Comparison of ENCODE assay signal across 27 cellular contexts in genomic region chr9:137247135-137247915, GRCh38. TPM values are rescaled to one million over a fixed set of nuclear protein-coding genes. Genes with fewer than 3 reads are reported as not detected.
A peak's percentile ranks its signal among the peaks of the same experiment; 100 is the strongest.
DNase-seq lines count a peak whose midpoint lies in the region; ATAC-seq, FAIRE-seq and TF ChIP-seq lines count a peak whose summit lies in the region.
"Had no signal": no experiment of that assay in that cellular context is flagged by ENCODE, and none has a peak within 500 bp of the region (broad histone marks: within the 10 kb centered on the region; RNA-seq: fewer than 3 reads in every experiment).

No MANE protein-coding gene starts in this region.

- H3K9me3 ChIP-seq in K562 (replicated peaks; ENCODE audit: control insufficient read depth, insufficient read depth, low read depth, low read length) (no peaks in the 10 kb centered on the region), osteoblast (ENCODE audit: low read depth, low read length) (no peaks in the 10 kb centered on the region), Peyer's patch (no peaks in the 10 kb centered on the region)
- H3K9me3 ChIP-seq: ovary, sigmoid colon, testis had no signal

- no peaks in the 10 kb centered on the region for H3K9me1 ChIP-seq in K562 (ENCODE audit: control insufficient read depth, insufficient read depth, low read length)

- peaks cover 16 to 75% of the 10 kb centered on the region in 2 experiments; a peak in 4 of 5 replicates for H3K4me1 ChIP-seq in K562 (replicated peaks in 1 of 2; ENCODE audit: control insufficient read depth in 2 of 2, insufficient read depth in 2 of 2, low read length in 2 of 2)
- peaks cover 5% of the 10 kb centered on the region for H3K4me1 ChIP-seq in osteoblast (ENCODE audit: insufficient read depth, low read length)
- H3K4me1 ChIP-seq in Peyer's patch: peaks cover 0 to 18% (median 0%) of the 10 kb centered on the region in 4 donors

- TF ChIP-seq CTCF in K562 (IDR thresholded peaks at IDR 0.05 in 2 of 3, conservative IDR thresholded peaks at IDR 0.05 in 1 of 3; ENCODE audit: insufficient read depth in 2 of 3, low read depth in 1 of 3, low read length in 3 of 3) (no peak), osteoblast (IDR thresholded peaks at IDR 0.05; ENCODE audit: extremely low read depth, low read depth, low read length) (no peak), Peyer's patch (IDR thresholded peaks at IDR 0.05) (no peak)

- DNase-seq in DMS79 (lab: John Stamatoyannopoulos, UW) (peak; percentile 31), NCI-H1092 treated with DMSO at 0.1 percent for 48 hours (lab: John Stamatoyannopoulos, UW) (peak; percentile 29), K562 (ENCODE audit: extremely low read depth in 1 of 4, low spot score in 3 of 4) (no peak), osteoblast (ENCODE audit: insufficient read length, low spot score, missing footprints) (peak; percentile 83), HuH-7 (ENCODE audit: low spot score) (no peak), NCI-H526 (lab: John Stamatoyannopoulos, UW) (no peak), Peyer's patch (no peak)
- DNase-seq: activated CD4-positive, CD25-positive, alpha-beta regulatory T cell; activated CD8-positive, alpha-beta T cell treated with anti-CD3 and anti-CD28 coated beads for 36 hours; activated naive CD4-positive, alpha-beta T cell; amygdala; foreskin fibroblast; mesenchymal stem cell; naive B cell; NCI-H226; ovary; sigmoid colon; testis had no signal

- H3K27me3 ChIP-seq in K562 (ENCODE audit: control insufficient read depth in 2 of 2, insufficient read depth in 2 of 2, low read length in 2 of 2) (no peaks in the 10 kb centered on the region), osteoblast (ENCODE audit: insufficient read depth, low read length) (peaks cover 5% of the 10 kb centered on the region), Peyer's patch (no peaks in the 10 kb centered on the region)
- H3K27me3 ChIP-seq: cardiac muscle cell, hepatocyte, ovary, testis had no signal

- CTCF ChIA-PET in K562 (lab: Yijun Ruan, JAX; ENCODE audit: low intra/inter-chr PET ratio): no interaction called here

- H4K20me1 ChIP-seq in K562 (replicated peaks; ENCODE audit: control insufficient read depth, insufficient read depth, low read length) (peaks cover 22% of the 10 kb centered on the region), osteoblast (ENCODE audit: insufficient read depth, low read length) (peaks cover 24% of the 10 kb centered on the region)

- H3K36me3 ChIP-seq in K562 (ENCODE audit: control insufficient read depth, insufficient read depth, low read length): peaks cover 18% of the 10 kb centered on the region
- H3K36me3 ChIP-seq in osteoblast (ENCODE audit: insufficient read depth, low read length): peaks cover 14% of the 10 kb centered on the region
- peaks cover 0 to 14% (median 0%) of the 10 kb centered on the region in 3 donors for H3K36me3 ChIP-seq in Peyer's patch
- H3K36me3 ChIP-seq: ovary had no signal

- no TSS peak for BruUV-seq in K562 (replicated peaks; lab: Mats Ljungman, UMichigan)

- POLR2A ChIA-PET in K562 (lab: Yijun Ruan, JAX): interaction anchor here (0.6 to 0.8 kb wide), 4 partner anchors 9 to 174 kb away, joined by 3 to 4 read pairs (median 3); no protein-coding TSS in a partner anchor

- TF ChIP-seq POLR2A in K562 (conservative IDR thresholded peaks at IDR 0.05) (no peak), Peyer's patch (IDR thresholded peaks at IDR 0.05) (no peak)

- no peak for TF ChIP-seq EP300 in K562 (IDR thresholded peaks at IDR 0.05; ENCODE audit: low read length)

- FAIRE-seq in K562 (lab: Jason Lieb, UNC): no peak
- FAIRE-seq: endothelial cell of umbilical vein, islet of Langerhans had no signal

- in situ Hi-C loops in K562 (cut with MboI): loop anchor here (25.0 kb wide), 1 partner anchor 460 kb away; the partner anchor contains the start of genes CCDC183 and TMEM141

- no peak overlapping the region for H3K4me2 ChIP-seq in K562 (ENCODE audit: insufficient read depth, low read length)
- H3K4me2 ChIP-seq in osteoblast (ENCODE audit: insufficient read depth, low read length): peak overlapping the region; percentile 32
- H3K4me2 ChIP-seq: hepatocyte had no signal

- peaks cover 19% of the 10 kb centered on the region for H3K79me2 ChIP-seq in K562 (ENCODE audit: control insufficient read depth, insufficient read depth, low read length)
- H3K79me2 ChIP-seq in osteoblast (ENCODE audit: insufficient read depth, low read length): peaks cover 15% of the 10 kb centered on the region

- H3K27ac ChIP-seq in K562 (ENCODE audit: extremely low read depth, low read depth, low read length): no peak overlapping the region
- H3K27ac ChIP-seq in osteoblast (ENCODE audit: low read depth, low read length): no peak overlapping the region
- no peak overlapping the region for H3K27ac ChIP-seq in Peyer's patch
- H3K27ac ChIP-seq: cardiac muscle cell, hepatocyte, ovary, sigmoid colon, testis had no signal

- ATAC-seq in K562: no peak
- ATAC-seq: activated CD8-positive, alpha-beta T cell treated with anti-CD3 and anti-CD28 coated beads for 36 hours; HCT116; stimulated activated effector memory CD8-positive, alpha-beta T cell treated with anti-CD3 and anti-CD28 coated beads, Interleukin-12 subunit alpha, Interleukin-12 subunit beta, amount 100 ng/mL, for 72 hours had no signal

- H2AFZ ChIP-seq in K562 (ENCODE audit: low read depth, low read length) (no peak overlapping the region), osteoblast (ENCODE audit: low read length) (no peak overlapping the region)
- H2AFZ ChIP-seq: hepatocyte had no signal

- 70% methylated on average over 19 of the region's 20 CpGs for WGBS in K562 (ENCODE audit: insufficient coverage, low coverage, missing lambda C conversion rate)

- intact Hi-C loops in K562 (cut with micrococcal nuclease): loop anchor here (10.0 kb wide), 1 partner anchor 463 kb away; no protein-coding TSS in a partner anchor

- H3K4me3 ChIP-seq in K562 (no peak overlapping the region), osteoblast (ENCODE audit: insufficient read depth, low read length) (peak overlapping the region; percentile 37), Peyer's patch (no peak overlapping the region)
- H3K4me3 ChIP-seq: cardiac muscle cell, hepatocyte, ovary, sigmoid colon, testis had no signal

- H3K9ac ChIP-seq in K562 (ENCODE audit: insufficient read depth in 1 of 2, low read depth in 2 of 2, low read length in 2 of 2): peak overlapping the region in 1 of 2 experiments; percentile 71; a peak in 2 of 4 replicates

- TF ChIP-seq RAD21 in K562 (CRISPR knock-in tag; conservative IDR thresholded peaks at IDR 0.05 in 1 of 2, IDR thresholded peaks at IDR 0.05 in 1 of 2): no peak

RNA-seq across cellular contexts. Expression of gene STPG3, which starts 3.8 kb away (rescaled TPM):
- not detected in 2 replicates for total RNA-seq in K562 (2011; cell fraction: chromatin; rRNA removed; ENCODE audit: low replicate concordance)
- total RNA-seq in K562 (2011; cell fraction: nucleolus; rRNA removed): not detected in 2 replicates
- not detected in 2 replicates for total RNA-seq in K562 (2011; cell fraction: nucleoplasm; rRNA removed)
- total RNA-seq in K562 (2014; rRNA removed) (not detected in 2 replicates), K562 (2014; rRNA removed; fragmentation: Illumina TruSeq; extraction: Trizol) (not detected in 2 replicates), K562 (2015; rRNA removed; fragmentation: Illumina TruSeq; extraction: Trizol) (not detected in 2 replicates), K562 (2021) (not detected in 2 replicates), osteoblast (0.36 TPM in 1 of 2 replicates, not detected in the other), Peyer's patch (not detected)
- polyA plus RNA-seq in K562 (2011; rRNA removed) (not detected in 2 replicates), K562 (2014; fragmentation: Illumina TruSeq; extraction: Trizol) (not detected in 2 replicates), K562 (2014; fragmentation: Nextera tagmentation; extraction: Ambion mirVana) (not detected), K562 (2014; rRNA removed) (not detected in 2 replicates)
- not detected in 2 replicates for polyA plus RNA-seq in K562 (2011; cell fraction: cytosol; rRNA removed)
- polyA plus RNA-seq in K562 (2011; cell fraction: nucleus; rRNA removed): not detected in 2 replicates
- polyA plus RNA-seq in K562 (2012): 1.4 TPM in 2 replicates
- not detected in 2 replicates for polyA minus RNA-seq in K562 (2011; rRNA and poly(A)+ RNA removed)
- polyA minus RNA-seq in K562 (2011; cell fraction: cytosol; rRNA and poly(A)+ RNA removed): not detected in 2 replicates
- polyA minus RNA-seq in K562 (2011; cell fraction: nucleus; rRNA and poly(A)+ RNA removed): 0.44 TPM in 1 of 2 replicates, not detected in the other
- total RNA-seq: activated CD8-positive, alpha-beta T cell treated with anti-CD3 and anti-CD28 coated beads for 36 hours; dermis microvascular lymphatic vessel endothelial cell; endothelial cell of umbilical vein; hepatocyte; HT1080; ovary; RPMI7951; sigmoid colon had no signal
- polyA plus RNA-seq: endothelial cell of umbilical vein, ovary, sigmoid colon had no signal

RNA-seq across cellular contexts. Expression of gene TUBB4B, which starts 6.2 kb away (rescaled TPM):
- total RNA-seq in K562 (2011; cell fraction: chromatin; rRNA removed; ENCODE audit: low replicate concordance): 122 and 317 TPM in 2 replicates
- 269 and 300 TPM in 2 replicates for total RNA-seq in K562 (2011; cell fraction: nucleolus; rRNA removed)
- 142 and 195 TPM in 2 replicates for total RNA-seq in K562 (2011; cell fraction: nucleoplasm; rRNA removed)
- total RNA-seq in K562 (2014; rRNA removed) (264 and 325 TPM in 2 replicates), K562 (2014; rRNA removed; fragmentation: Illumina TruSeq; extraction: Trizol) (86.3 and 117 TPM in 2 replicates), K562 (2015; rRNA removed; fragmentation: Illumina TruSeq; extraction: Trizol) (287 and 291 TPM in 2 replicates), K562 (2021) (425 and 437 TPM in 2 replicates), osteoblast (67.7 and 74.0 TPM in 2 replicates), Peyer's patch (100 to 1,000 TPM; 174 to 409 (median 322) TPM)
- polyA plus RNA-seq in K562 (2011; rRNA removed) (268 and 271 TPM in 2 replicates), K562 (2014; fragmentation: Illumina TruSeq; extraction: Trizol) (393 and 490 TPM in 2 replicates), K562 (2014; fragmentation: Nextera tagmentation; extraction: Ambion mirVana) (10 to 100 TPM; 24.1 to 51.3 TPM), K562 (2014; rRNA removed) (426 and 443 TPM in 2 replicates)
- 337 and 660 TPM in 2 replicates for polyA plus RNA-seq in K562 (2011; cell fraction: cytosol; rRNA removed)
- polyA plus RNA-seq in K562 (2011; cell fraction: nucleus; rRNA removed): 333 and 371 TPM in 2 replicates
- polyA plus RNA-seq in K562 (2012): 429 and 432 TPM in 2 replicates
- polyA minus RNA-seq in K562 (2011; rRNA and poly(A)+ RNA removed): 130 and 204 TPM in 2 replicates
- polyA minus RNA-seq in K562 (2011; cell fraction: cytosol; rRNA and poly(A)+ RNA removed): 222 and 247 TPM in 2 replicates
- polyA minus RNA-seq in K562 (2011; cell fraction: nucleus; rRNA and poly(A)+ RNA removed): 108 and 161 TPM in 2 replicates

RNA-seq across cellular contexts. Expression of gene NELFB, which starts 7.8 kb away (rescaled TPM):
- 20.6 and 61.7 TPM in 2 replicates for total RNA-seq in K562 (2011; cell fraction: chromatin; rRNA removed; ENCODE audit: low replicate concordance)
- 48.5 and 57.8 TPM in 2 replicates for total RNA-seq in K562 (2011; cell fraction: nucleolus; rRNA removed)
- total RNA-seq in K562 (2011; cell fraction: nucleoplasm; rRNA removed): 24.1 and 26.4 TPM in 2 replicates
- total RNA-seq in K562 (2014; rRNA removed) (50.0 and 57.8 TPM in 2 replicates), K562 (2014; rRNA removed; fragmentation: Illumina TruSeq; extraction: Trizol) (13.8 and 17.6 TPM in 2 replicates), K562 (2015; rRNA removed; fragmentation: Illumina TruSeq; extraction: Trizol) (29.7 and 30.5 TPM in 2 replicates), K562 (2021) (81.2 and 84.0 TPM in 2 replicates), osteoblast (46.0 and 47.4 TPM in 2 replicates), Peyer's patch (10 to 100 TPM; 47.4 to 57.8 (median 50.2) TPM)
- polyA plus RNA-seq in K562 (2011; rRNA removed) (38.3 and 49.6 TPM in 2 replicates), K562 (2014; fragmentation: Illumina TruSeq; extraction: Trizol) (28.4 and 52.9 TPM in 2 replicates), K562 (2014; fragmentation: Nextera tagmentation; extraction: Ambion mirVana) (under 1 TPM; 0.24 to 0.49 TPM), K562 (2014; rRNA removed) (56.2 and 57.1 TPM in 2 replicates)
- 51.9 and 81.6 TPM in 2 replicates for polyA plus RNA-seq in K562 (2011; cell fraction: cytosol; rRNA removed)
- 55.4 and 66.0 TPM in 2 replicates for polyA plus RNA-seq in K562 (2011; cell fraction: nucleus; rRNA removed)
- 61.8 and 81.8 TPM in 2 replicates for polyA plus RNA-seq in K562 (2012)
- polyA minus RNA-seq in K562 (2011; rRNA and poly(A)+ RNA removed): 22.0 and 33.8 TPM in 2 replicates
- polyA minus RNA-seq in K562 (2011; cell fraction: cytosol; rRNA and poly(A)+ RNA removed): 41.6 and 47.4 TPM in 2 replicates
- polyA minus RNA-seq in K562 (2011; cell fraction: nucleus; rRNA and poly(A)+ RNA removed): 11.4 and 18.9 TPM in 2 replicates

RNA-seq across cellular contexts. Expression of gene SLC34A3, which starts 16.6 kb away (rescaled TPM):
- total RNA-seq in K562 (2011; cell fraction: chromatin; rRNA removed; ENCODE audit: low replicate concordance): not detected in 2 replicates
- not detected in 2 replicates for total RNA-seq in K562 (2011; cell fraction: nucleolus; rRNA removed)
- not detected in 2 replicates for total RNA-seq in K562 (2011; cell fraction: nucleoplasm; rRNA removed)
- total RNA-seq in K562 (2014; rRNA removed) (not detected in 2 replicates), K562 (2014; rRNA removed; fragmentation: Illumina TruSeq; extraction: Trizol) (not detected in 2 replicates), K562 (2015; rRNA removed; fragmentation: Illumina TruSeq; extraction: Trizol) (not detected in 2 replicates), K562 (2021) (not detected in 2 replicates), osteoblast (not detected in 2 replicates), Peyer's patch (10 to 100 TPM in 2 of 4 donors, 1 to 10 TPM in 1, not detected in 1; 4.0 to 14.8 (median 13.3) TPM)
- polyA plus RNA-seq in K562 (2011; rRNA removed) (not detected in 2 replicates), K562 (2014; fragmentation: Illumina TruSeq; extraction: Trizol) (not detected in 2 replicates), K562 (2014; fragmentation: Nextera tagmentation; extraction: Ambion mirVana) (not detected), K562 (2014; rRNA removed) (not detected in 2 replicates)
- polyA plus RNA-seq in K562 (2011; cell fraction: cytosol; rRNA removed): 0.03 TPM in 1 of 2 replicates, not detected in the other
- polyA plus RNA-seq in K562 (2011; cell fraction: nucleus; rRNA removed): not detected in 2 replicates
- 0.09 and 0.21 TPM in 2 replicates for polyA plus RNA-seq in K562 (2012)
- not detected in 2 replicates for polyA minus RNA-seq in K562 (2011; rRNA and poly(A)+ RNA removed)
- polyA minus RNA-seq in K562 (2011; cell fraction: cytosol; rRNA and poly(A)+ RNA removed): not detected in 2 replicates
- polyA minus RNA-seq in K562 (2011; cell fraction: nucleus; rRNA and poly(A)+ RNA removed): not detected in 2 replicates
- total RNA-seq: activated CD8-positive, alpha-beta T cell treated with anti-CD3 and anti-CD28 coated beads for 36 hours; cardiac muscle cell; dermis microvascular lymphatic vessel endothelial cell; endothelial cell of umbilical vein; HT1080; RPMI7951; sigmoid colon had no signal
- polyA plus RNA-seq: cardiac muscle cell, endothelial cell of umbilical vein, ovary, sigmoid colon had no signal

RNA-seq across cellular contexts. Expression of gene RNF224, which starts 20.0 kb away (rescaled TPM):
- 0.25 TPM in 1 of 2 replicates, not detected in the other for total RNA-seq in K562 (2011; cell fraction: chromatin; rRNA removed; ENCODE audit: low replicate concordance)
- 0.17 and 0.26 TPM in 2 replicates for total RNA-seq in K562 (2011; cell fraction: nucleolus; rRNA removed)
- not detected in 2 replicates for total RNA-seq in K562 (2011; cell fraction: nucleoplasm; rRNA removed)
- total RNA-seq in K562 (2014; rRNA removed) (0.16 TPM in 1 of 2 replicates, not detected in the other), K562 (2014; rRNA removed; fragmentation: Illumina TruSeq; extraction: Trizol) (not detected in 2 replicates), K562 (2015; rRNA removed; fragmentation: Illumina TruSeq; extraction: Trizol) (not detected in 2 replicates), K562 (2021) (not detected in 2 replicates), osteoblast (under 0.01 TPM in 1 of 2 replicates, not detected in the other), Peyer's patch (not detected)
- polyA plus RNA-seq in K562 (2011; rRNA removed) (0.04 TPM in 1 of 2 replicates, not detected in the other), K562 (2014; fragmentation: Illumina TruSeq; extraction: Trizol) (not detected in 2 replicates), K562 (2014; fragmentation: Nextera tagmentation; extraction: Ambion mirVana) (not detected), K562 (2014; rRNA removed) (not detected in 2 replicates)
- 0.18 TPM in 1 of 2 replicates, not detected in the other for polyA plus RNA-seq in K562 (2011; cell fraction: cytosol; rRNA removed)
- 0.10 and 0.16 TPM in 2 replicates for polyA plus RNA-seq in K562 (2011; cell fraction: nucleus; rRNA removed)
- polyA plus RNA-seq in K562 (2012): 0.25 and 0.58 TPM in 2 replicates
- polyA minus RNA-seq in K562 (2011; rRNA and poly(A)+ RNA removed): not detected in 2 replicates
- polyA minus RNA-seq in K562 (2011; cell fraction: cytosol; rRNA and poly(A)+ RNA removed): not detected in 2 replicates
- polyA minus RNA-seq in K562 (2011; cell fraction: nucleus; rRNA and poly(A)+ RNA removed): not detected in 2 replicates
- total RNA-seq: activated CD8-positive, alpha-beta T cell treated with anti-CD3 and anti-CD28 coated beads for 36 hours; cardiac muscle cell; endothelial cell of umbilical vein; HT1080; RPMI7951; sigmoid colon had no signal
- polyA plus RNA-seq: cardiac muscle cell, endothelial cell of umbilical vein, ovary had no signal

Comparison
In these comparisons a context has a peak if more than half of its experiments do, and no peak if none do; other contexts are left out.
1. DNase-seq: peak in DMS79 (single experiment), NCI-H1092 treated with DMSO at 0.1 percent for 48 hours (single experiment) and osteoblast (single experiment); none in K562 (0 of 4), HuH-7 (single experiment), NCI-H526 (0 of 2) and Peyer's patch (0 of 3).